24 cellular contexts compared by ENCODE assay signal in genomic region chr2:231049286-231050017, GRCh38. TPM values are rescaled to one million over a fixed set of nuclear protein-coding genes. Genes with fewer than 3 reads are reported as not detected.
"Had no signal": no experiment of that assay in that cellular context is flagged by ENCODE, and none has a peak within 500 bp of the region (broad histone marks: within the 10 kb centered on the region; RNA-seq: fewer than 3 reads in every experiment).

No MANE protein-coding gene starts in this region.

- DNase-seq: activated CD4-positive, alpha-beta T cell treated with anti-CD3 and anti-CD28 coated beads, Interleukin-2, amount 10 ng/mL, durations not matched to agents 7 days and 5 days; activated CD4-positive, CD25-positive, alpha-beta regulatory T cell; activated CD8-positive, alpha-beta memory T cell treated with anti-CD3 and anti-CD28 coated beads, Interleukin-2, amount 50 U/mL, for 48 hours; activated gamma-delta T cell treated with Interleukin-2 at 50 U/mL for 16 hours; amniotic stem cell; esophagus squamous epithelium; kidney glomerular epithelial cell; mesendoderm; nephron progenitor cell; sigmoid colon; spleen; SW 1271; thyroid gland had no signal

- H3K4me3 Mint-ChIP-seq: activated CD4-positive, alpha-beta T cell treated with anti-CD3 and anti-CD28 coated beads, Interleukin-2, amount 10 ng/mL, durations not matched to agents 7 days and 5 days; activated naive CD8-positive, alpha-beta T cell; nephron progenitor cell had no signal

- H3K9me3 ChIP-seq: breast epithelium, esophagus squamous epithelium, sigmoid colon, spleen, thyroid gland, vagina had no signal

- H3K9me3 Mint-ChIP-seq: activated CD4-positive, alpha-beta T cell treated with anti-CD3 and anti-CD28 coated beads, Interleukin-2, amount 10 ng/mL, durations not matched to agents 7 days and 5 days; nephron progenitor cell had no signal

- H3K27ac Mint-ChIP-seq: activated CD4-positive, alpha-beta T cell treated with anti-CD3 and anti-CD28 coated beads, Interleukin-2, amount 10 ng/mL, durations not matched to agents 7 days and 5 days; activated naive CD8-positive, alpha-beta T cell had no signal

- H3K27ac ChIP-seq: esophagus squamous epithelium, sigmoid colon, spleen, thyroid gland, vagina had no signal

- H3K36me3 Mint-ChIP-seq: activated naive CD8-positive, alpha-beta T cell had no signal

- H3K27me3 ChIP-seq: breast epithelium, sigmoid colon, thyroid gland, vagina had no signal

- FAIRE-seq: endothelial cell of umbilical vein, TTC549 had no signal

- H3K4me3 ChIP-seq: breast epithelium, esophagus squamous epithelium, sigmoid colon, spleen, thyroid gland, vagina had no signal

RNA-seq across cellular contexts. Expression of gene C2orf72, which starts 12.1 kb away (rescaled TPM):
- total RNA-seq: fibroblast of villous mesenchyme; pulmonary artery endothelial cell; spleen; T-helper 2 cell treated with Interferon-gamma antibody and Interleukin-4, amounts not matched to agents 100 ng/mL and 5 ng/mL, for 36 hours had no signal
- polyA plus RNA-seq: spleen had no signal

RNA-seq across cellular contexts. Expression of gene SPATA3, which starts 53.5 kb away (rescaled TPM):
- total RNA-seq: breast epithelium; chondrocyte; endothelial cell of umbilical vein; esophagus squamous epithelium; fibroblast of villous mesenchyme; glomerular endothelial cell; omental fat pad; pulmonary artery endothelial cell; sigmoid colon; spleen; T-helper 2 cell treated with Interferon-gamma antibody and Interleukin-4, amounts not matched to agents 100 ng/mL and 5 ng/mL, for 36 hours; vagina had no signal
- polyA plus RNA-seq: endothelial cell of umbilical vein, sigmoid colon, spleen had no signal
